In genomic region chr4:37686373-37687174, GRCh38 we compare ENCODE assay signal across 8 cellular contexts. TPM values are rescaled to one million over a fixed set of nuclear protein-coding genes. Genes with fewer than 3 reads are reported as not detected.
DNase-seq lines count a peak whose midpoint lies in the region; ATAC-seq and TF ChIP-seq lines count a peak whose summit lies in the region.

A gene with protein sequence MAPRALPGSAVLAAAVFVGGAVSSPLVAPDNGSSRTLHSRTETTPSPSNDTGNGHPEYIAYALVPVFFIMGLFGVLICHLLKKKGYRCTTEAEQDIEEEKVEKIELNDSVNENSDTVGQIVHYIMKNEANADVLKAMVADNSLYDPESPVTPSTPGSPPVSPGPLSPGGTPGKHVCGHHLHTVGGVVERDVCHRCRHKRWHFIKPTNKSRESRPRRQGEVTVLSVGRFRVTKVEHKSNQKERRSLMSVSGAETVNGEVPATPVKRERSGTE (minus strand): TSS chr4:37686376. CDS start chr4:37686287, 89 bp downstream.

- DNase-seq in NCI-H146 (lab: John Stamatoyannopoulos, UW) (peak; percentile 95), adrenal gland (peak; percentile 100), cardiac muscle cell (ENCODE audit: low read depth in 1 of 2, low spot score in 1 of 2) (peak; percentile 98 to 100), tibial artery (peak; percentile 99 to 100)

- no peak within 1 kb of the TSS for H3K9ac ChIP-seq in parathyroid adenoma

- H3K4me1 ChIP-seq in adrenal gland (replicated peaks in 1 of 2): peaks cover 0 to 27% of the 10 kb centered on the region in 2 donors
- H3K4me1 ChIP-seq in cardiac muscle cell (ENCODE audit: low read depth): no peaks in the 10 kb centered on the region
- H3K4me1 ChIP-seq in parathyroid adenoma: no peaks in the 10 kb centered on the region
- H3K4me1 ChIP-seq in tibial artery: peaks cover 0 to 24% (median 12%) of the 10 kb centered on the region in 4 donors

- H3K36me3 ChIP-seq in adrenal gland (replicated peaks in 1 of 2) (no peaks in the 10 kb centered on the region), cardiac muscle cell (no peaks in the 10 kb centered on the region), parathyroid adenoma (ENCODE audit: control insufficient read depth, insufficient read depth, low read length) (no peaks in the 10 kb centered on the region), tibial artery (no peaks in the 10 kb centered on the region)

- peak within 1 kb of the TSS; percentile 94 for H2AFZ ChIP-seq in parathyroid adenoma

- H3K4me3 ChIP-seq in GM12875 (ENCODE audit: low read depth, low read length): peak within 1 kb of the TSS; percentile 100
- H3K4me3 ChIP-seq in adrenal gland: peak within 1 kb of the TSS; percentile 36 to 68 (median 67)
- H3K4me3 ChIP-seq in cardiac muscle cell: peak within 1 kb of the TSS; percentile 86
- peak within 1 kb of the TSS; percentile 67 for H3K4me3 ChIP-seq in parathyroid adenoma (ENCODE audit: low read depth, low read length)
- H3K4me3 ChIP-seq in tibial artery: peak within 1 kb of the TSS; percentile 68 to 91

- H3K27ac ChIP-seq in adrenal gland: peak within 1 kb of the TSS; percentile 30 to 95 (median 92)
- H3K27ac ChIP-seq in cardiac muscle cell: peak within 1 kb of the TSS; percentile 74
- peak within 1 kb of the TSS; percentile 76 for H3K27ac ChIP-seq in parathyroid adenoma
- H3K27ac ChIP-seq in tibial artery: peak within 1 kb of the TSS; percentile 85 to 98

- TF ChIP-seq POLR2A in adrenal gland (IDR thresholded peaks at IDR 0.05): no peak

- H3K79me2 ChIP-seq in parathyroid adenoma: no peaks in the 10 kb centered on the region

- H3K27me3 ChIP-seq in adrenal gland (no peaks in the 10 kb centered on the region), cardiac muscle cell (no peaks in the 10 kb centered on the region), parathyroid adenoma (ENCODE audit: control insufficient read depth, insufficient read depth, low read length) (no peaks in the 10 kb centered on the region), tibial artery (no peaks in the 10 kb centered on the region)

- no peak for TF ChIP-seq CTCF in GM12875 (IDR thresholded peaks at IDR 0.05; ENCODE audit: borderline replicate concordance, insufficient read depth, low read depth, low read length)
- TF ChIP-seq CTCF in adrenal gland (IDR thresholded peaks at IDR 0.05): no peak
- TF ChIP-seq CTCF in cardiac muscle cell (IDR thresholded peaks at IDR 0.05; ENCODE audit: low read depth, low read length): no peak
- TF ChIP-seq CTCF in parathyroid adenoma (IDR thresholded peaks at IDR 0.05): no peak
- no peak for TF ChIP-seq CTCF in tibial artery (IDR thresholded peaks at IDR 0.05)

- intact Hi-C loops in T-helper 1 cell treated with Interleukin-12 subunit alpha and Interleukin-12 subunit beta and Interleukin-4 antibody, amounts not matched to agents 30 ng/mL and 1 ng/mL, for 36 hours (cut with micrococcal nuclease): loop anchor here (1.0 to 10.0 kb wide), 18 partner anchors 29 to 1666 kb away; partner anchors contain the start of genes DTHD1, PGM2, TBC1D1 and TLR1
- intact Hi-C loops in adrenal gland (cut with DNase I) (loop anchor here in 1 of 2 donors (10.0 kb wide), 1 partner anchor 72 kb away; no protein-coding TSS in a partner anchor), tibial artery (cut with DNase I; ENCODE audit: low total_unique reads) (loop anchor here (2.0 to 10.0 kb wide), 2 partner anchors 204 to 348 kb away; partner anchors contain the start of gene TBC1D1)

- H3K4me2 ChIP-seq in parathyroid adenoma (ENCODE audit: low read length): peak within 1 kb of the TSS; percentile 74

- H3K9me3 ChIP-seq in adrenal gland (replicated peaks in 1 of 3) (no peaks in the 10 kb centered on the region), cardiac muscle cell (ENCODE audit: low read depth) (no peaks in the 10 kb centered on the region), parathyroid adenoma (ENCODE audit: control insufficient read depth, low read length) (no peaks in the 10 kb centered on the region), tibial artery (no peaks in the 10 kb centered on the region)

- 1% methylated on average over 15 to 58 of the region's 58 CpGs for WGBS in adrenal gland, 4 donors

- ATAC-seq in HG02870 (IDR thresholded peaks at IDR 0.05; ENCODE audit: unreplicated experiment): peak; percentile 80

RNA-seq across cellular contexts. Expression of the gene that starts here (rescaled TPM):
- total RNA-seq in T-helper 1 cell treated with Interleukin-12 subunit alpha and Interleukin-12 subunit beta and Interleukin-4 antibody, amounts not matched to agents 30 ng/mL and 1 ng/mL, for 36 hours: 39.8 and 41.7 TPM in 2 replicates
- total RNA-seq in adrenal gland (10 to 100 TPM in 7 of 8 donors, 1 to 10 TPM in 1; 9.8 to 27.0 (median 19.9) TPM), cardiac muscle cell (22.2 and 24.4 TPM in 2 replicates)
- polyA plus RNA-seq in adrenal gland (1 to 10 TPM in 1 of 3 donors, under 1 TPM in 2; 0.44 to 1.3 (median 0.97) TPM), cardiac muscle cell (4.4 and 5.1 TPM in 2 replicates)

Comparison
In these comparisons a context has a peak if more than half of its experiments do, and no peak if none do; other contexts are left out.
1. Peak in every context shown above with its lines: DNase-seq, ATAC-seq, H3K4me3 ChIP-seq and H3K27ac ChIP-seq.